ENCODE assay signal across 1 cellular context in genomic region chr20:56403465-56403864, GRCh38.
TF ChIP-seq lines count a peak whose summit lies in the region.

No MANE protein-coding gene starts in this region.

TF ChIP-seq in K562, 482 proteins besides CTCF, POLR2A, EP300 and RAD21:
- TF ChIP-seq RBFOX2 (IDR thresholded peaks at IDR 0.05; ENCODE audit: low read depth, low read length), result peak; percentile 22; the same call in 1 of the 2 replicates
- TF ChIP-seq ZNF354B (CRISPR knock-in tag; IDR thresholded peaks at IDR 0.05), result no peak
- TF ChIP-seq POLR2G (IDR thresholded peaks at IDR 0.05; ENCODE audit: low read depth, low read length), result 0 out of 2 replicates have a peak, but pooled peaks have one; percentile 22
